29 cellular contexts compared by ENCODE assay signal in the genomic region with DNA sequence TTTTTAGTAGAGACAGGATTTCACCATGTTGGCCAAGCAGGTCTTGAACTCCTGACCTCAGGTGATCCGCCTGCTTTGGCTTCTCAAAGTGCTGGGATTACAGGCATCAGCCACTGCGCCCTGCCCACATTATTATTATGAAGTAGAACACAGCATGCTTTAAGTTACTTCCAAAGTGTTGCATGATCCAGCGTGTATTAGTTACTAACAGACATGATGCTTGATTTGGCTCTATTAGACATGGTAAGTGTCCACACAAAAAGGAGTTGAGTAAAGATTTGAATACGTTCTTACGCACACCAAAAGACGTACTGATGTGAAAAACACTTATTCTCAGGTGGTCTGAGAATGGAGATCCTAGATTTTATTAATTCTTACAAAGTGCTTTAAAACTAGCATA. TPM values are rescaled to one million over a fixed set of nuclear protein-coding genes. Genes with fewer than 3 reads are reported as not detected.
"Had no signal": no experiment of that assay in that cellular context is flagged by ENCODE, and none has a peak within 500 bp of the region (broad histone marks: within the 10 kb centered on the region; RNA-seq: fewer than 3 reads in every experiment).

No MANE protein-coding gene starts in this region.

- H3K27me3 Mint-ChIP-seq: progenitor cell of endocrine pancreas; stimulated activated naive B cell treated with anti-CD40 and anti-IgM and Interleukin-4, amounts not matched to agents 10 μg/mL and 1 μg/mL and 100 μg/mL, for 72 hours; stimulated activated naive CD8-positive, alpha-beta T cell treated with anti-CD3 and anti-CD28 coated beads, Interleukin-15, Interleukin-2, amounts not matched to agents 100 ng/mL and 50 ng/mL, for 24 hours had no signal

- H3K9me3 ChIP-seq: ovary, psoas muscle, right lobe of liver, sigmoid colon, stomach, thoracic aorta, thyroid gland, tibial nerve, upper lobe of left lung, vagina had no signal

- H3K4me2 ChIP-seq: neural progenitor cell had no signal

- ATAC-seq: natural killer cell; psoas muscle; right cardiac atrium; right lobe of liver; stimulated activated effector memory CD8-positive, alpha-beta T cell treated with anti-CD3 and anti-CD28 coated beads, Interleukin-12 subunit alpha, Interleukin-12 subunit beta, amount 100 ng/mL, for 72 hours; stimulated activated naive B cell treated with anti-CD40 and anti-IgM and Interleukin-4, amounts not matched to agents 10 μg/mL and 1 μg/mL and 100 μg/mL, for 72 hours had no signal

- H3K79me2 ChIP-seq: parathyroid adenoma had no signal

- H2AFZ ChIP-seq: neural progenitor cell, parathyroid adenoma had no signal

- H3K4me1 ChIP-seq: neural progenitor cell, parathyroid adenoma, psoas muscle had no signal

- H3K9me3 Mint-ChIP-seq: natural killer cell; neural progenitor cell; stimulated activated effector memory CD8-positive, alpha-beta T cell treated with anti-CD3 and anti-CD28 coated beads, Interleukin-12 subunit alpha, Interleukin-12 subunit beta, amount 100 ng/mL, for 72 hours; stimulated activated naive CD8-positive, alpha-beta T cell treated with anti-CD3 and anti-CD28 coated beads, Interleukin-15, Interleukin-2, amounts not matched to agents 100 ng/mL and 50 ng/mL, for 24 hours had no signal

- H3K36me3 ChIP-seq: neural progenitor cell, ovary, right lobe of liver, sigmoid colon, stomach, thoracic aorta, thyroid gland, tibial nerve, upper lobe of left lung, vagina had no signal

- H3K4me3 Mint-ChIP-seq: natural killer cell; nephron; neural progenitor cell; stimulated activated effector memory CD8-positive, alpha-beta T cell treated with anti-CD3 and anti-CD28 coated beads, Interleukin-12 subunit alpha, Interleukin-12 subunit beta, amount 100 ng/mL, for 72 hours; stimulated activated naive B cell treated with anti-CD40 and anti-IgM and Interleukin-4, amounts not matched to agents 10 μg/mL and 1 μg/mL and 100 μg/mL, for 72 hours; stimulated activated naive CD8-positive, alpha-beta T cell treated with anti-CD3 and anti-CD28 coated beads, Interleukin-15, Interleukin-2, amounts not matched to agents 100 ng/mL and 50 ng/mL, for 24 hours had no signal

- H3K27me3 ChIP-seq: neural progenitor cell, ovary, right lobe of liver, sigmoid colon, stomach, thyroid gland, tibial nerve, upper lobe of left lung, vagina had no signal

- H3K36me3 Mint-ChIP-seq: natural killer cell; stimulated activated effector memory CD8-positive, alpha-beta T cell treated with anti-CD3 and anti-CD28 coated beads, Interleukin-12 subunit alpha, Interleukin-12 subunit beta, amount 100 ng/mL, for 72 hours had no signal

- DNase-seq: natural killer cell; occipital lobe; ovary; posterior cingulate gyrus; psoas muscle; right cardiac atrium; right lobe of liver; sigmoid colon; small intestine; stimulated activated CD4-positive, alpha-beta T cell treated with anti-CD3 and anti-CD28 coated beads, Interleukin-15, amount 100 ng/mL, for 24 hours; stimulated activated CD4-positive, alpha-beta T cell treated with anti-CD3 and anti-CD28 coated beads, Interleukin-2, amount 100 ng/mL, for 24 hours; stimulated activated CD4-positive, alpha-beta T cell treated with anti-CD3 and anti-CD28 coated beads, Interleukin-2, amount 100 ng/mL, for 48 hours; stimulated activated CD4-positive, alpha-beta T cell treated with anti-CD3 and anti-CD28 coated beads, Interleukin-4, amount 100 ng/mL, for 24 hours; stimulated activated naive B cell treated with anti-CD40 and anti-IgM and Interleukin-4, amounts not matched to agents 10 μg/mL and 1 μg/mL and 100 μg/mL, for 72 hours; stimulated activated naive CD4-positive, alpha-beta T cell treated with Interleukin-2 at 50 U/mL for 16 hours; stomach; thyroid gland; trophoblast cell; upper lobe of left lung had no signal

- H3K27ac Mint-ChIP-seq: natural killer cell; nephron; neural progenitor cell; progenitor cell of endocrine pancreas; stimulated activated effector memory CD8-positive, alpha-beta T cell treated with anti-CD3 and anti-CD28 coated beads, Interleukin-12 subunit alpha, Interleukin-12 subunit beta, amount 100 ng/mL, for 72 hours; stimulated activated naive B cell treated with anti-CD40 and anti-IgM and Interleukin-4, amounts not matched to agents 10 μg/mL and 1 μg/mL and 100 μg/mL, for 72 hours; stimulated activated naive CD8-positive, alpha-beta T cell treated with anti-CD3 and anti-CD28 coated beads, Interleukin-15, Interleukin-2, amounts not matched to agents 100 ng/mL and 50 ng/mL, for 24 hours had no signal

- H3K9ac ChIP-seq: neural progenitor cell, parathyroid adenoma had no signal

- H3K4me1 Mint-ChIP-seq: natural killer cell; stimulated activated effector memory CD8-positive, alpha-beta T cell treated with anti-CD3 and anti-CD28 coated beads, Interleukin-12 subunit alpha, Interleukin-12 subunit beta, amount 100 ng/mL, for 72 hours had no signal

- H3K27ac ChIP-seq: neural progenitor cell, ovary, parathyroid adenoma, psoas muscle, right lobe of liver, sigmoid colon, stomach, thoracic aorta, thyroid gland, tibial nerve, upper lobe of left lung, vagina had no signal

- H3K4me3 ChIP-seq: neural progenitor cell, ovary, psoas muscle, right lobe of liver, sigmoid colon, stomach, thoracic aorta, thyroid gland, tibial nerve, upper lobe of left lung, vagina had no signal

RNA-seq across cellular contexts. Expression of gene SLC38A11, which starts 50.0 kb away (rescaled TPM):
- polyA plus RNA-seq: neural cell had no signal
